In the genomic region with DNA sequence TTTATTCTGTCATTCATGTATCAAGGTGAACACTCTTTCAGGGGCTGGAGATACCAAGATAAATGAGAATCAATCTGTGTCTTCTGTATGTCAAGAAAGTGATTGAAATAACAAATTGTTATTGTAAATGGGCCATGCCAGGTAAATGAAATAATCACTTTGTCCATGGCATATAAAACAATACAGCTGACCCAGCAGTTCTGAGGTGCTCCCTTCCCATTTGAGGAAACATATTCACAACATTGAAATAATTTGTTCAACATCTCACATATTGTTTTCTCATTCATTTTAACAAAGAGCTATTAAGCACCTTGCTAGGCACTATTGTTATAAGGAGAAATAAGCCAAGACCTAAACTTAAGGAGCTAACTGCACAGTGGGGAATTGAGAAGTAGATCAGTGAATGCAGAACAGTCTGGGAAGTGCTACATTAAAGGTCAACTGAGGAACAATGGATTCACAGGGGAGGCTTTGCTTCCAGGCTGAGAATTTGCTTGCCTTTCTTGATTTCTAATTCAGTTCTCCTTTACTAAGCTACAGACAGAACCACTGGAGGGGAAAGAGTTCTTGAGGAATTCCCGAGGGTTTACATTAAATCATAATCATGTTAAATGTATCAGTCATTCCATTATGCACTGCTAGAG, we compare ENCODE assay signal across 28 cellular contexts.
"Had no signal": no experiment of that assay in that cellular context is flagged by ENCODE, and none has a peak within 500 bp of the region (broad histone marks: within the 10 kb centered on the region; RNA-seq: fewer than 3 reads in every experiment).

No MANE protein-coding gene starts in this region.

- H3K27ac Mint-ChIP-seq: mesothelial cell of epicardium, naive B cell had no signal

- H3K4me1 ChIP-seq: esophagus squamous epithelium, gastrocnemius medialis, heart right ventricle, left lung, lower lobe of right lung had no signal

- H3K36me3 ChIP-seq: esophagus squamous epithelium, gastrocnemius medialis, heart right ventricle, left lung, lower lobe of right lung had no signal

- H3K27ac ChIP-seq: coronary artery, dorsolateral prefrontal cortex, epithelial cell of prostate, esophagus squamous epithelium, gastrocnemius medialis, heart right ventricle, left lung, lower lobe of right lung had no signal

- H3K36me3 Mint-ChIP-seq: mesothelial cell of epicardium, naive B cell had no signal

- DNase-seq: dermis blood vessel endothelial cell; dorsolateral prefrontal cortex; effector CD4-positive, alpha-beta T cell; effector memory CD4-positive, alpha-beta T cell; erythroblast; esophagus squamous epithelium; foreskin fibroblast; foreskin melanocyte; gastrocnemius medialis; glutamatergic neuron; head of caudate nucleus; heart right ventricle; hippocampal formation; left cardiac atrium; left lung; left ventricle myocardium superior; lower lobe of right lung; mesenchymal stem cell; mucosa of descending colon; naive B cell had no signal

- H3K4me3 ChIP-seq: coronary artery, dorsolateral prefrontal cortex, esophagus squamous epithelium, gastrocnemius medialis, heart right ventricle, left lung, lower lobe of right lung, mucosa of descending colon had no signal

- H3K27me3 ChIP-seq: dorsolateral prefrontal cortex, esophagus squamous epithelium, gastrocnemius medialis, heart right ventricle, left lung had no signal

- H3K4me3 Mint-ChIP-seq: mesothelial cell of epicardium, naive B cell had no signal

- H3K9me3 ChIP-seq: esophagus squamous epithelium, gastrocnemius medialis, heart right ventricle, left lung, lower lobe of right lung, mucosa of descending colon had no signal

- ATAC-seq: esophagus mucosa, gastrocnemius medialis, heart right ventricle, left cardiac atrium, left lung, left ventricle myocardium superior, lower lobe of right lung, mucosa of descending colon had no signal

- FAIRE-seq: colon, endometrium, islet of Langerhans, keratinocyte had no signal

- H3K4me1 Mint-ChIP-seq: mesothelial cell of epicardium, naive B cell had no signal
